Comparison of ENCODE assay signal across 8 cellular contexts in the genomic region with DNA sequence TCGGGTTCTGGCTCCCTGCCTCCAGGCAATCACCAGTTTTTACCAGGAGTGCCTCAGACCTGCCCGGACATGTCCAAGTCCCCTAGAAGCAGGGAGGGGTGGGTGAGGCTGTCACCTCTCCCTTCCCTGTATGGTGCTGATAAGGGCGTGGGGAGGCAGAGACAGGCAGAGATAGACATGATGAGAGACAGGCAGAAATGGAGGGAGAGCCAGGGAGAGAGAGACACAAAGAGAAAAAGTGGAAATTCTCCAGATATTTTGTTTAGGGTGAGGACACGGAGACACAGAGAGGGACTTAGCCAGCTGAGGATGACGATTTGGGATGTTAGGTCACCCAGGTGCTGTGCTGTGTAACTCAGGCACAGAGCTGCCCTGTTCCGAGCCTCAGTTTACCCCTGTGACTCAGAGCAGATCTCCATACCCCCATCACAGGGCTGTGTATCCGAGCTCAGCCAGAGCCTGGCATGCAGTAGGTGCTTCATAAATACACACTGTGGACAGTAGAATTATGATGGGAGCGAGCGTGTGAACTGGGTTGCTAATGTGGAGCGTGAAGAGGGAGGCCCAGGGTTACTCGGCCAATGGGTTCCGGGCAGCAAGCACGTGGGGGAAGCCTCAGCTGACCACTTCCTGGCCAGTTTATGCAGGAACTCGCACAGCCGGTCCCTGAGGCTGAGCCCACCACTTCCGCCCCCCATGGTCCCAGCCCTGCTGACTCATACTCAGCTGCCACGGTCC. TPM values are rescaled to one million over a fixed set of nuclear protein-coding genes. Genes with fewer than 3 reads are reported as not detected.
DNase-seq lines count a peak whose midpoint lies in the region; ATAC-seq and TF ChIP-seq lines count a peak whose summit lies in the region.

No MANE protein-coding gene starts in this region.

- no peaks in the 10 kb centered on the region for H3K36me3 ChIP-seq in rectal smooth muscle tissue (ENCODE audit: control insufficient read depth, insufficient read depth, low read length)

- H3K27me3 ChIP-seq in HL-60 (ENCODE audit: insufficient read depth, poor library complexity, severe bottlenecking) (no peaks in the 10 kb centered on the region), rectal smooth muscle tissue (ENCODE audit: control insufficient read depth, insufficient read depth, low read length) (no peaks in the 10 kb centered on the region)

- peak; percentile 84 for ATAC-seq in GM19463 (IDR thresholded peaks at IDR 0.05; ENCODE audit: unreplicated experiment)

- peaks cover 5% of the 10 kb centered on the region for H3K4me1 ChIP-seq in rectal smooth muscle tissue (ENCODE audit: control insufficient read depth, insufficient read depth, low read length)

- peak; percentile 80 for DNase-seq in DMS153 (lab: John Stamatoyannopoulos, UW)
- peak; percentile 85 to 94 for DNase-seq in HL-60 (ENCODE audit: low read depth in 1 of 2, low spot score in 1 of 2)
- DNase-seq in RPMI7951 (ENCODE audit: low read depth) = peak; percentile 99
- peak in 51 of 56 donors; percentile 5 to 79 (median 53) for DNase-seq in amygdala (lab: John Stamatoyannopoulos, UW)
- DNase-seq in hepatic stellate cell (ENCODE audit: low spot score) = peak; percentile 98
- DNase-seq in NCI-H446 (lab: John Stamatoyannopoulos, UW) = no peak

- TF ChIP-seq CTCF in HL-60 (IDR thresholded peaks at IDR 0.05; ENCODE audit: insufficient read depth, low read length) = no peak

- peak overlapping the region; percentile 40 for H3K27ac ChIP-seq in HL-60 (replicated peaks)
- peak overlapping the region; percentile 65 for H3K27ac ChIP-seq in rectal smooth muscle tissue (ENCODE audit: low read depth, low read length)

- H3K9ac ChIP-seq in rectal smooth muscle tissue (ENCODE audit: low read length) = no peak overlapping the region

- no peak overlapping the region for H3K4me3 ChIP-seq in HL-60 (replicated peaks; ENCODE audit: insufficient read depth, low read length)
- peak overlapping the region; percentile 11 for H3K4me3 ChIP-seq in rectal smooth muscle tissue (ENCODE audit: low read length)

RNA-seq across cellular contexts. Expression of gene GDF15, which starts 11.9 kb away (rescaled TPM):
- total RNA-seq in RPMI7951 (2014; rRNA removed; shearing (Covaris generic)) = 1.4 and 1.6 TPM in 2 replicates

RNA-seq across cellular contexts. Expression of gene LRRC25, which starts 23.4 kb away (rescaled TPM):
- not detected in 2 replicates for total RNA-seq in RPMI7951 (2014; rRNA removed; shearing (Covaris generic))

RNA-seq across cellular contexts. Expression of gene PGPEP1, which starts 33.7 kb away (rescaled TPM):
- total RNA-seq in RPMI7951 (2014; rRNA removed; shearing (Covaris generic)) = 10.7 and 11.9 TPM in 2 replicates

RNA-seq across cellular contexts. Expression of gene SSBP4, which starts 45.1 kb away (rescaled TPM):
- total RNA-seq in RPMI7951 (2014; rRNA removed; shearing (Covaris generic)) = 25.1 and 38.9 TPM in 2 replicates

RNA-seq across cellular contexts. Expression of gene LSM4, which starts 51.2 kb away (rescaled TPM):
- 385 and 496 TPM in 2 replicates for total RNA-seq in RPMI7951 (2014; rRNA removed; shearing (Covaris generic))

Comparison
In these comparisons a context has a peak if more than half of its experiments do, and no peak if none do; other contexts are left out.
1. DNase-seq: peak in DMS153 (single experiment), HL-60 (2 of 2), RPMI7951 (single experiment), amygdala (51 of 56) and hepatic stellate cell (single experiment); none in NCI-H446 (0 of 2).